14 cellular contexts compared by ENCODE assay signal in genomic region chr5:142512680-142513042, GRCh38.
DNase-seq lines count a peak whose midpoint lies in the region; ATAC-seq and TF ChIP-seq lines count a peak whose summit lies in the region.
"Had no signal": no experiment of that assay in that cellular context is flagged by ENCODE, and none has a peak within 500 bp of the region (broad histone marks: within the 10 kb centered on the region; RNA-seq: fewer than 3 reads in every experiment).

No MANE protein-coding gene starts in this region.

- H3K27ac ChIP-seq in adrenal gland (peak overlapping the region; percentile 7 to 83 (median 56)), hepatocyte (peak overlapping the region; percentile 47), subcutaneous abdominal adipose tissue (ENCODE audit: low read depth, low read length) (peak overlapping the region; percentile 51), WERI-Rb-1 (no peak overlapping the region)
- H3K27ac ChIP-seq: body of pancreas, epithelial cell of prostate, ovary had no signal

- no peak for TF ChIP-seq CTCF in adrenal gland (IDR thresholded peaks at IDR 0.05)
- TF ChIP-seq CTCF in hepatocyte (IDR thresholded peaks at IDR 0.05; ENCODE audit: poor library complexity): no peak
- no peak for TF ChIP-seq CTCF in WERI-Rb-1 (IDR thresholded peaks at IDR 0.05; ENCODE audit: low read depth, low read length)

- H3K9ac ChIP-seq in subcutaneous abdominal adipose tissue (ENCODE audit: low read length in 5 of 5): no peak overlapping the region

- no peak overlapping the region for H2AFZ ChIP-seq in hepatocyte

- TF ChIP-seq POLR2A in adrenal gland (IDR thresholded peaks at IDR 0.05): no peak

- no peaks in the 10 kb centered on the region for H3K9me3 ChIP-seq in adrenal gland (replicated peaks in 1 of 3)
- no peaks in the 10 kb centered on the region for H3K9me3 ChIP-seq in hepatocyte (ENCODE audit: low read depth)
- H3K9me3 ChIP-seq in subcutaneous abdominal adipose tissue (ENCODE audit: control insufficient read depth in 5 of 5, low read length in 5 of 5): no peaks in the 10 kb centered on the region
- no peaks in the 10 kb centered on the region for H3K9me3 ChIP-seq in WERI-Rb-1 (ENCODE audit: severe bottlenecking)
- H3K9me3 ChIP-seq: body of pancreas had no signal

- H4K20me1 ChIP-seq in hepatocyte (ENCODE audit: insufficient read depth, poor library complexity, severe bottlenecking): no peaks in the 10 kb centered on the region

- H3K27me3 ChIP-seq in adrenal gland (no peaks in the 10 kb centered on the region), hepatocyte (no peaks in the 10 kb centered on the region), subcutaneous abdominal adipose tissue (ENCODE audit: control insufficient read depth in 5 of 5, insufficient read depth in 4 of 5, low read length in 5 of 5) (no peaks in the 10 kb centered on the region), WERI-Rb-1 (ENCODE audit: insufficient read depth, low read depth, severe bottlenecking) (no peaks in the 10 kb centered on the region)
- H3K27me3 ChIP-seq: body of pancreas, ovary had no signal

- H3K36me3 ChIP-seq in adrenal gland (replicated peaks in 1 of 2): no peaks in the 10 kb centered on the region
- no peaks in the 10 kb centered on the region for H3K36me3 ChIP-seq in hepatocyte (replicated peaks; ENCODE audit: insufficient read depth, low read depth)
- H3K36me3 ChIP-seq in subcutaneous abdominal adipose tissue (ENCODE audit: control insufficient read depth in 5 of 5, insufficient read depth in 5 of 5, low read length in 5 of 5): no peaks in the 10 kb centered on the region
- no peaks in the 10 kb centered on the region for H3K36me3 ChIP-seq in WERI-Rb-1
- H3K36me3 ChIP-seq: ovary had no signal

- DNase-seq in HPDE6-E6E7 (ENCODE audit: extremely low spot score) (peak; percentile 37), adrenal gland (peak in 2 of 7 donors; percentile 6 to 19), hepatocyte (ENCODE audit: low spot score) (no peak), WERI-Rb-1 (no peak), HuH-7 (ENCODE audit: low spot score) (no peak)
- DNase-seq: activated T-cell treated with anti-CD3 and anti-CD28 coated beads, Interleukin-2, amount 50 U/mL, for 1 hour; NCI-H1092; NCI-H510A treated with DMSO at 0.1 percent for 48 hours; SHP77 had no signal

- H3K79me2 ChIP-seq in hepatocyte: no peaks in the 10 kb centered on the region

- H3K4me1 ChIP-seq in adrenal gland (replicated peaks in 1 of 2): peaks cover 8 to 17% of the 10 kb centered on the region in 2 donors
- peaks cover 30% of the 10 kb centered on the region for H3K4me1 ChIP-seq in hepatocyte (ENCODE audit: insufficient read depth)
- peaks cover 4 to 32% (median 29%) of the 10 kb centered on the region in 5 donors for H3K4me1 ChIP-seq in subcutaneous abdominal adipose tissue (ENCODE audit: control insufficient read depth in 5 of 5, insufficient read depth in 5 of 5, low read length in 5 of 5)

- no peak overlapping the region for H3K4me3 ChIP-seq in adrenal gland
- H3K4me3 ChIP-seq in hepatocyte: no peak overlapping the region
- no peak overlapping the region for H3K4me3 ChIP-seq in subcutaneous abdominal adipose tissue (ENCODE audit: low read depth in 1 of 5, low read length in 5 of 5)
- no peak overlapping the region for H3K4me3 ChIP-seq in WERI-Rb-1 (ENCODE audit: low read depth, low read length)
- H3K4me3 ChIP-seq: body of pancreas, ovary had no signal

- no peak for ATAC-seq in GM18909 (IDR thresholded peaks at IDR 0.05; ENCODE audit: poor library complexity, unreplicated experiment)

- 69 to 79% (median 77%) methylated on average over 5 of the region's 5 CpGs for WGBS in adrenal gland, 4 donors
- 75% methylated on average over 5 of the region's 5 CpGs for WGBS in hepatocyte (ENCODE audit: low lambda C conversion rate, missing lambda C conversion rate)

- H3K9me2 ChIP-seq in hepatocyte (replicated peaks; ENCODE audit: insufficient read depth): no peaks in the 10 kb centered on the region

- intact Hi-C loops in adrenal gland (cut with DNase I): no loop called here

- no peak overlapping the region for H3K4me2 ChIP-seq in hepatocyte
